ENCODE assay signal across 8 cellular contexts in genomic region chr4:26410385-26411293, GRCh38.
DNase-seq lines count a peak whose midpoint lies in the region; ATAC-seq and TF ChIP-seq lines count a peak whose summit lies in the region.

No MANE protein-coding gene starts in this region.

- peaks cover 8% of the 10 kb centered on the region for H3K9me3 Mint-ChIP-seq in activated T-cell treated with anti-CD3 and anti-CD28 coated beads, Interleukin-2, amount 50 U/mL, for 24 hours
- peaks cover 5% of the 10 kb centered on the region for H3K9me3 Mint-ChIP-seq in nephron

- peaks cover 86% of the 10 kb centered on the region for H3K36me3 Mint-ChIP-seq in activated T-cell treated with anti-CD3 and anti-CD28 coated beads, Interleukin-2, amount 50 U/mL, for 24 hours (ENCODE audit: low read depth)
- peaks cover 35% of the 10 kb centered on the region for H3K36me3 Mint-ChIP-seq in nephron (ENCODE audit: low read depth)

- H3K4me2 ChIP-seq in SK-N-SH = no peak overlapping the region

- H3K27me3 ChIP-seq in SK-N-SH (ENCODE audit: insufficient read depth) = no peaks in the 10 kb centered on the region

- DNase-seq in activated T-cell treated with anti-CD3 and anti-CD28 coated beads for 4 hours = peak; percentile 32
- DNase-seq in activated T-cell treated with anti-CD3 and anti-CD28 coated beads, Interleukin-2, amount 50 U/mL, for 24 hours = no peak
- DNase-seq in MV-4-11 (lab: John Stamatoyannopoulos, UW) = peak; percentile 63
- DNase-seq in SK-N-SH = peak; percentile 40
- peak; percentile 48 to 67 for DNase-seq in erythroblast (lab: John Stamatoyannopoulos, UW)

- no peaks in the 10 kb centered on the region for H3K27me3 Mint-ChIP-seq in activated T-cell treated with anti-CD3 and anti-CD28 coated beads, Interleukin-2, amount 50 U/mL, for 24 hours
- no peaks in the 10 kb centered on the region for H3K27me3 Mint-ChIP-seq in nephron (ENCODE audit: low read depth)

- peak; percentile 80 for TF ChIP-seq CTCF in SK-N-SH (IDR thresholded peaks at IDR 0.05)
- TF ChIP-seq CTCF in nephron (IDR thresholded peaks at IDR 0.05; ENCODE audit: unreplicated experiment in 3 of 3) = peak; percentile 66 to 72 (median 71)

- H3K4me1 Mint-ChIP-seq in activated T-cell treated with anti-CD3 and anti-CD28 coated beads, Interleukin-2, amount 50 U/mL, for 24 hours (ENCODE audit: low read depth) = peaks cover 3% of the 10 kb centered on the region
- peaks cover 9% of the 10 kb centered on the region for H3K4me1 Mint-ChIP-seq in nephron

- H3K4me3 ChIP-seq in SK-N-SH (ENCODE audit: low read depth in 2 of 2, low read length in 1 of 2) = no peak overlapping the region

- no peaks in the 10 kb centered on the region for H3K9me2 ChIP-seq in SK-N-SH

- no peak for TF ChIP-seq POLR2A in erythroblast (IDR thresholded peaks at IDR 0.05; ENCODE audit: low read length)

- ATAC-seq in GM21528 (IDR thresholded peaks at IDR 0.05; ENCODE audit: low FRiP score, unreplicated experiment) (peak; percentile 64), HG03025 (IDR thresholded peaks at IDR 0.05; ENCODE audit: low FRiP score, unreplicated experiment) (no peak)

- H3K27ac ChIP-seq in SK-N-SH (ENCODE audit: low read depth in 2 of 2, low read length in 1 of 2) = no peak overlapping the region

- H3K36me3 ChIP-seq in SK-N-SH (replicated peaks in 1 of 2; ENCODE audit: control insufficient read depth in 1 of 2, insufficient read depth in 2 of 2, low read length in 1 of 2) = peaks cover 21 to 31% of the 10 kb centered on the region in 2 experiments

- no peak overlapping the region for H3K9ac ChIP-seq in SK-N-SH

- CTCF ChIA-PET in SK-N-SH (lab: Yijun Ruan, JAX) = interaction anchor here (0.6 to 12.1 kb wide), 44 partner anchors 9 to 589 kb away, joined by 3 to 201 read pairs (median 4); partner anchors contain the start of gene RBPJ

- H2AFZ ChIP-seq in SK-N-SH (ENCODE audit: low read depth) = no peak overlapping the region

- no peaks in the 10 kb centered on the region for H4K20me1 ChIP-seq in SK-N-SH (ENCODE audit: insufficient read depth)

- H3K4me3 Mint-ChIP-seq in activated T-cell treated with anti-CD3 and anti-CD28 coated beads, Interleukin-2, amount 50 U/mL, for 24 hours = no peak overlapping the region
- H3K4me3 Mint-ChIP-seq in nephron = no peak overlapping the region

- no peaks in the 10 kb centered on the region for H3F3A ChIP-seq in SK-N-SH (replicated peaks; ENCODE audit: insufficient read depth)

- no peak for TF ChIP-seq EP300 in SK-N-SH (IDR thresholded peaks at IDR 0.05; ENCODE audit: borderline replicate concordance in 1 of 2, low read depth in 1 of 2, low read length in 1 of 2)

- WGBS in SK-N-SH (ENCODE audit: low lambda C conversion rate) = 17% methylated on average over 2 of the region's 2 CpGs

- peaks cover 14% of the 10 kb centered on the region for H3K9me3 ChIP-seq in SK-N-SH

- no peaks in the 10 kb centered on the region for H3K79me2 ChIP-seq in SK-N-SH (ENCODE audit: insufficient read depth)

- peak; percentile 86 for TF ChIP-seq RAD21 in SK-N-SH (IDR thresholded peaks at IDR 0.05; ENCODE audit: low read length)

- no peak overlapping the region for H3K27ac Mint-ChIP-seq in activated T-cell treated with anti-CD3 and anti-CD28 coated beads, Interleukin-2, amount 50 U/mL, for 24 hours
- peak overlapping the region in 1 of 3 experiments; percentile 37 for H3K27ac Mint-ChIP-seq in nephron

- POLR2A ChIA-PET in SK-N-SH (lab: Yijun Ruan, JAX) = no interaction called here

- no peaks in the 10 kb centered on the region for H3K4me1 ChIP-seq in SK-N-SH (ENCODE audit: control insufficient read depth in 1 of 2, insufficient read depth in 2 of 2, low read depth in 1 of 2, low read length in 1 of 2)

TF ChIP-seq in SK-N-SH, 30 proteins besides CTCF, POLR2A, EP300 and RAD21:
- TF ChIP-seq MEF2A (IDR thresholded peaks at IDR 0.05; ENCODE audit: borderline replicate concordance, low read depth) (no peak), RFX5 (IDR thresholded peaks at IDR 0.05; ENCODE audit: low read length) (peak; percentile 50; the same call in 1 of the 2 replicates), SIN3A (IDR thresholded peaks at IDR 0.05; ENCODE audit: borderline replicate concordance, low read depth, low read length) (no peak), SMC3 (IDR thresholded peaks at IDR 0.05; ENCODE audit: low read depth, low read length) (peak; percentile 67), YY1 (IDR thresholded peaks at IDR 0.05; ENCODE audit: low read depth) (no peak), ZBTB33 (IDR thresholded peaks at IDR 0.05; ENCODE audit: borderline replicate concordance, low read depth) (no peak), TCF12 (IDR thresholded peaks at IDR 0.05) (no peak)
